26 cellular contexts compared by ENCODE assay signal in the genomic region with DNA sequence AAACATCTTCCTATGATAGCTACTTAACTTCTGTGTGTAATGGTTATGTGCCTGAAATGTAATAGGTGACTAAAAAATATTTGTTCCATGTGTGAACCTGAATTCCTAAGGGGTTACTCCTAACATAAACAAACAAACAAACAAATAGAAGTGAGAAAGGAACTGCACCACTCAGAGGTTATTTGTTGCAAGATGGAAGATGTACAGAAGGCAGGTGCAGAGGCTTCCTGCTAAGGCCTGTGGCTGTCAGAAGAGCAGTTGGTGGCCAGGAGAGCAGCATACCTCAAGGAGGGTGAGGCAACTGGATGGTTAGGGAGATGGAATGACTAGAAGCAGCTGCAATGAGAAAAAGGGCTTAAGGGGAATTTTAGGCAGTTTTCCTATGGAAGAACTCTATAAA.
"Had no signal": no experiment of that assay in that cellular context is flagged by ENCODE, and none has a peak within 500 bp of the region (broad histone marks: within the 10 kb centered on the region; RNA-seq: fewer than 3 reads in every experiment).

No MANE protein-coding gene starts in this region.

- DNase-seq: activated CD4-positive, alpha-beta memory T cell treated with anti-CD3 and anti-CD28 coated beads, Interleukin-2, amount 10 ng/mL, durations not matched to agents 7 days and 5 days; activated CD4-positive, alpha-beta T cell treated with anti-CD3 and anti-CD28 coated beads for 36 hours; activated CD4-positive, alpha-beta T cell treated with anti-CD3 and anti-CD28 coated beads, Interleukin-2, amount 10 ng/mL, durations not matched to agents 24 days and 14 days; activated CD4-positive, CD25-positive, alpha-beta regulatory T cell; activated CD4-positive, CD25-positive, alpha-beta regulatory T cell treated with anti-CD3 and anti-CD28 coated beads, Interleukin-2, amount 50 U/mL, for 72 hours; activated CD8-positive, alpha-beta memory T cell treated with anti-CD3 and anti-CD28 coated beads, Interleukin-2, amount 50 U/mL, for 48 hours; activated gamma-delta T cell; activated naive CD4-positive, alpha-beta T cell; activated naive CD4-positive, alpha-beta T cell treated with anti-CD3 and anti-CD28 coated beads, Interleukin-2, amount 10 ng/mL, durations not matched to agents 7 days and 5 days; activated naive CD8-positive, alpha-beta T cell treated with anti-CD3 and anti-CD28 coated beads, Interleukin-2, amount 10 ng/mL, durations not matched to agents 7 days and 5 days; activated T-cell treated with anti-CD3 and anti-CD28 coated beads for 4 hours; activated T-cell treated with anti-CD3 and anti-CD28 coated beads, Interleukin-2, amount 50 U/mL, for 24 hours; activated T-cell treated with anti-CD3 and anti-CD28 coated beads, Interleukin-2, amount 50 U/mL, for 72 hours; central memory CD4-positive, alpha-beta T cell; cerebellar nuclear complex; colonic mucosa; effector CD8-positive, alpha-beta T cell; esophagus squamous epithelium; T-helper 1 cell; T-helper 17 cell; T1000 had no signal

- H3K27ac ChIP-seq: ascending aorta, breast epithelium, cardiac muscle cell, colonic mucosa, epithelial cell of prostate, esophagus squamous epithelium had no signal

- H3K4me3 ChIP-seq: ascending aorta, breast epithelium, cardiac muscle cell, colonic mucosa, esophagus squamous epithelium had no signal

- H3K36me3 ChIP-seq: ascending aorta, breast epithelium, cardiac muscle cell, colonic mucosa, esophagus squamous epithelium had no signal

- H3K9me3 ChIP-seq: ascending aorta, breast epithelium, colonic mucosa, esophagus squamous epithelium had no signal

- H3K27me3 ChIP-seq: ascending aorta, breast epithelium, cardiac muscle cell, colonic mucosa, esophagus squamous epithelium had no signal

- H3K4me1 ChIP-seq: ascending aorta, breast epithelium, colonic mucosa had no signal

- ATAC-seq: activated CD4-positive, alpha-beta T cell treated with anti-CD3 and anti-CD28 coated beads for 36 hours; activated naive CD4-positive, alpha-beta T cell treated with anti-CD3 and anti-CD28 coated beads, Interleukin-2, amount 50 U/mL, for 72 hours; activated T-cell treated with anti-CD3 and anti-CD28 coated beads, Interleukin-2, amount 50 U/mL, for 72 hours; T-helper 17 cell had no signal
